8 cellular contexts compared by ENCODE assay signal in genomic region chr4:30720656-30721352, GRCh38. TPM values are rescaled to one million over a fixed set of nuclear protein-coding genes. Genes with fewer than 3 reads are reported as not detected.
DNase-seq lines count a peak whose midpoint lies in the region; ATAC-seq lines count a peak whose summit lies in the region.

No MANE protein-coding gene starts in this region.

- DNase-seq in A172 (ENCODE audit: low spot score) (peak; percentile 30), H4 (ENCODE audit: low spot score) (peak; percentile 43), left cardiac atrium (peak; percentile 34), trophoblast cell (no peak), GM19240 (ENCODE audit: insufficient read length, low spot score) (no peak)
- no peak for DNase-seq in activated T-helper 2 cell treated with anti-CD3 and anti-CD28 coated beads, Interferon-gamma antibody, Interleukin-2, Interleukin-4, amounts not matched to agents 10 μg/mL and 5 μg/mL and 100 μg/mL, durations not matched to agents 14 hours and 24 hours and 36 hours (ENCODE audit: low spot score)
- DNase-seq in stimulated activated CD4-positive, alpha-beta T cell treated with anti-CD3 and anti-CD28 coated beads, Interleukin-4, amount 100 ng/mL, for 24 hours: no peak

- H3K27ac Mint-ChIP-seq in activated T-helper 2 cell treated with anti-CD3 and anti-CD28 coated beads, Interferon-gamma antibody, Interleukin-2, Interleukin-4, amounts not matched to agents 10 μg/mL and 5 μg/mL and 100 μg/mL, durations not matched to agents 14 hours and 24 hours and 36 hours: peak overlapping the region; percentile 55

- peak overlapping the region; percentile 24 for H4K8ac ChIP-seq in trophoblast cell (ENCODE audit: low read depth, low read length)

- peaks cover 56% of the 10 kb centered on the region for H3K27me3 Mint-ChIP-seq in activated T-helper 2 cell treated with anti-CD3 and anti-CD28 coated beads, Interferon-gamma antibody, Interleukin-2, Interleukin-4, amounts not matched to agents 10 μg/mL and 5 μg/mL and 100 μg/mL, durations not matched to agents 14 hours and 24 hours and 36 hours (ENCODE audit: low read depth)

- peak overlapping the region; percentile 23 for H2BK12ac ChIP-seq in trophoblast cell (ENCODE audit: low read length)

- H3K79me1 ChIP-seq in trophoblast cell (ENCODE audit: low read length): peaks cover 46% of the 10 kb centered on the region

- intact Hi-C loops in activated T-helper 2 cell treated with anti-CD3 and anti-CD28 coated beads, Interferon-gamma antibody, Interleukin-2, Interleukin-4, amounts not matched to agents 10 μg/mL and 5 μg/mL and 100 μg/mL, durations not matched to agents 14 hours and 24 hours and 36 hours (cut with micrococcal nuclease): no loop called here
- intact Hi-C loops in left cardiac atrium (cut with DNase I): no loop called here

- H3K9me3 ChIP-seq in trophoblast cell (ENCODE audit: insufficient read depth, low read depth, low read length): peaks cover 5% of the 10 kb centered on the region

- ATAC-seq in left cardiac atrium (peak; percentile 2 to 11), GM18511 (IDR thresholded peaks at IDR 0.05; ENCODE audit: unreplicated experiment) (no peak)

- H3K36me3 Mint-ChIP-seq in activated T-helper 2 cell treated with anti-CD3 and anti-CD28 coated beads, Interferon-gamma antibody, Interleukin-2, Interleukin-4, amounts not matched to agents 10 μg/mL and 5 μg/mL and 100 μg/mL, durations not matched to agents 14 hours and 24 hours and 36 hours (ENCODE audit: low read depth): peaks cover 9% of the 10 kb centered on the region

- no CpG with 5 or more reads among the region's 51 CpGs for WGBS in trophoblast cell (ENCODE audit: extremely low coverage, insufficient coverage, insufficient read length)

- H3K4me1 Mint-ChIP-seq in activated T-helper 2 cell treated with anti-CD3 and anti-CD28 coated beads, Interferon-gamma antibody, Interleukin-2, Interleukin-4, amounts not matched to agents 10 μg/mL and 5 μg/mL and 100 μg/mL, durations not matched to agents 14 hours and 24 hours and 36 hours (ENCODE audit: low read depth): peaks cover 25% of the 10 kb centered on the region

- peak overlapping the region; percentile 63 for H4K91ac ChIP-seq in trophoblast cell (ENCODE audit: low read depth, low read length)

- H3K36me3 ChIP-seq in trophoblast cell (ENCODE audit: control insufficient read depth in 1 of 2, insufficient read depth in 2 of 2, low read length in 2 of 2): peaks cover 15 to 22% of the 10 kb centered on the region in 2 experiments

- H3K27ac ChIP-seq in trophoblast cell (ENCODE audit: low read depth, low read length): peak overlapping the region; percentile 48

- peaks cover 11 to 14% of the 10 kb centered on the region in 2 experiments for H3K4me1 ChIP-seq in trophoblast cell (ENCODE audit: control insufficient read depth in 1 of 2, insufficient read depth in 2 of 2, low read length in 2 of 2)

- peak overlapping the region; percentile 37 for H3K4me3 Mint-ChIP-seq in activated T-helper 2 cell treated with anti-CD3 and anti-CD28 coated beads, Interferon-gamma antibody, Interleukin-2, Interleukin-4, amounts not matched to agents 10 μg/mL and 5 μg/mL and 100 μg/mL, durations not matched to agents 14 hours and 24 hours and 36 hours (ENCODE audit: low read depth)

- peak overlapping the region; percentile 70 for H3K18ac ChIP-seq in trophoblast cell (ENCODE audit: low read length)

- peak overlapping the region; percentile 51 for H2BK5ac ChIP-seq in trophoblast cell (ENCODE audit: low read depth, low read length, poor library complexity)

- peak overlapping the region; percentile 26 for H2AFZ ChIP-seq in trophoblast cell (ENCODE audit: insufficient read depth, low read length, poor library complexity)

- H2AK5ac ChIP-seq in trophoblast cell (ENCODE audit: low read length): no peak overlapping the region

- no peak overlapping the region for H4K12ac ChIP-seq in trophoblast cell (ENCODE audit: low read depth, low read length)

- H3K4me2 ChIP-seq in trophoblast cell (ENCODE audit: low read length): peak overlapping the region; percentile 90

- peak overlapping the region; percentile 27 for H3K4ac ChIP-seq in trophoblast cell (ENCODE audit: low read depth, low read length)

- peaks cover 32% of the 10 kb centered on the region for H3K79me2 ChIP-seq in trophoblast cell (ENCODE audit: control insufficient read depth, insufficient read depth, low read length, poor library complexity)

- H3K23ac ChIP-seq in trophoblast cell (ENCODE audit: low read length): peak overlapping the region; percentile 31

- H3K27me3 ChIP-seq in trophoblast cell (ENCODE audit: insufficient read depth, low read length): peaks cover 10% of the 10 kb centered on the region

- H3K9ac ChIP-seq in trophoblast cell (ENCODE audit: low read length): peak overlapping the region; percentile 91

- no peaks in the 10 kb centered on the region for H3K9me3 Mint-ChIP-seq in activated T-helper 2 cell treated with anti-CD3 and anti-CD28 coated beads, Interferon-gamma antibody, Interleukin-2, Interleukin-4, amounts not matched to agents 10 μg/mL and 5 μg/mL and 100 μg/mL, durations not matched to agents 14 hours and 24 hours and 36 hours

- H2BK120ac ChIP-seq in trophoblast cell (ENCODE audit: insufficient read depth, low read length, poor library complexity): peak overlapping the region; percentile 26

- H3K14ac ChIP-seq in trophoblast cell (ENCODE audit: low read length): peak overlapping the region; percentile 55

- peak overlapping the region; percentile 90 for H3K4me3 ChIP-seq in trophoblast cell (ENCODE audit: low read depth, low read length)

RNA-seq across cellular contexts. Expression of gene PCDH7, which starts 0.6 kb away (rescaled TPM):
- total RNA-seq in A172 (2014; rRNA removed; shearing (Covaris generic)): 26.1 and 38.6 TPM in 2 replicates
- total RNA-seq in H4 (2014; rRNA removed; shearing (Covaris generic)): 34.0 and 38.8 TPM in 2 replicates
- not detected in 2 replicates for total RNA-seq in activated T-helper 2 cell treated with anti-CD3 and anti-CD28 coated beads, Interferon-gamma antibody, Interleukin-2, Interleukin-4, amounts not matched to agents 10 μg/mL and 5 μg/mL and 100 μg/mL, durations not matched to agents 14 hours and 24 hours and 36 hours
- total RNA-seq in left cardiac atrium: 10 to 100 TPM in 1 of 2 donors, 1 to 10 TPM in 1; 1.5 to 10.6 TPM
- 28.5 and 30.7 TPM in 2 replicates for polyA plus RNA-seq in trophoblast cell (2013)

Comparison
In these comparisons a context has a peak if more than half of its experiments do, and no peak if none do; other contexts are left out.
1. DNase-seq: peak in A172 (single experiment), H4 (single experiment) and left cardiac atrium (single experiment); none in activated T-helper 2 cell treated with anti-CD3 and anti-CD28 coated beads, Interferon-gamma antibody, Interleukin-2, Interleukin-4, amounts not matched to agents 10 μg/mL and 5 μg/mL and 100 μg/mL, durations not matched to agents 14 hours and 24 hours and 36 hours (single experiment), trophoblast cell (0 of 2), GM19240 (single experiment) and stimulated activated CD4-positive, alpha-beta T cell treated with anti-CD3 and anti-CD28 coated beads, Interleukin-4, amount 100 ng/mL, for 24 hours (single experiment).